13 cellular contexts compared by ENCODE assay signal in the genomic region with DNA sequence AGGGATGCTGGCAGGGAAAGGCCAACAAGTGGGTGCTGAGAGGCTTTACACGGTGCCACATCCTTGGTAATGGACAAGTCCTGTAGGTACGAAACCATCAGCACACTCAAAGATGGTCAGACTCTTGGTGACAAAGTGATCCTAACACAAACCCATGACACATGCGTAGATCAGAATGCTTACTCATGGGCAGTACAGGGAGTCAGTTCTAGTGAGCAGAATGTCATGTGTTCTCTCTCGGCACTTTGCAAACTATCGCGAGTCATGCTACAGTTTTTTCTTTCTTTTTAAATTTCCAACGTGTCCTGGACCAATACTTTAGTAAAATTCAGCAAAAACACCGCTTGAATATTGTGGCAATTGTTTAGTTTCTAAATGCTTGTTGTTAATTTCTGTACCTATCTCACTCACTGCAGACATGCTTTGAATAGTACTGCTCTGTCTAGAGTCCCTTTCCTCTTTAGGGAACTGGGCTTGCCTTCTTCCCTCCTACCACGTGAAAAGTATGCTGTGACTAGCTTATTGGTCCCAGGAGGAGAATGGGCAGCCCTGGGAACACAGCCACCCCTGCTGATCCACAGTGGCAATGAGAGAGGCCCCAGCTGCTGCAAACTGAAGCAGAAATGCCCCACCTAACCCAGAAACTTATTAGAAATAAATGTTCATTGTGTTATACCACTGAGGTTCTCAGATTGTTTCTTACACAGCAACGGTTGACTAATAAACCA.
DNase-seq lines count a peak whose midpoint lies in the region; ATAC-seq, FAIRE-seq and TF ChIP-seq lines count a peak whose summit lies in the region.
"Had no signal": no experiment of that assay in that cellular context is flagged by ENCODE, and none has a peak within 500 bp of the region (broad histone marks: within the 10 kb centered on the region; RNA-seq: fewer than 3 reads in every experiment).

No MANE protein-coding gene starts in this region.

- no peak for TF ChIP-seq POLR2A in A549 (IDR thresholded peaks at IDR 0.05; ENCODE audit: low read length)

- POLR2A ChIA-PET in A549 (lab: Yijun Ruan, JAX) = no interaction called here

- H3K27ac ChIP-seq in A549 (peak overlapping the region; percentile 61 to 71), cingulate gyrus (ENCODE audit: low read depth, low read length) (peak overlapping the region; percentile 11), left lung (peak overlapping the region in 1 of 2 donors; percentile 28)
- H3K27ac ChIP-seq: heart right ventricle, transverse colon had no signal

- H3K4me2 ChIP-seq in A549 = peak overlapping the region; percentile 71

- no peak overlapping the region for H3K4me3 ChIP-seq in A549
- H3K4me3 ChIP-seq in left lung = no peak overlapping the region
- H3K4me3 ChIP-seq: heart right ventricle, MG63, transverse colon had no signal

- H3K9me3 ChIP-seq in A549 = no peaks in the 10 kb centered on the region
- H3K9me3 ChIP-seq in left lung = no peaks in the 10 kb centered on the region
- H3K9me3 ChIP-seq: heart right ventricle, MG63, transverse colon had no signal

- TF ChIP-seq EP300 in A549 (IDR thresholded peaks at IDR 0.05) = no peak

- peak; percentile 55 to 84 for DNase-seq in A549 (ENCODE audit: low read depth in 1 of 2, low spot score in 1 of 2)
- DNase-seq in HK-2 (ENCODE audit: unreplicated experiment) = peak; percentile 20
- DNase-seq in left lung = no peak
- no peak for DNase-seq in stimulated activated CD4-positive, alpha-beta T cell treated with anti-CD3 and anti-CD28 coated beads, Interleukin-2, amount 100 ng/mL, for 24 hours
- no peak for DNase-seq in stimulated activated CD4-positive, alpha-beta T cell treated with anti-CD3 and anti-CD28 coated beads, Interleukin-1b, Interleukin-23, amount 100 ng/mL, for 48 hours
- DNase-seq in SIG-M5 treated with dmso at 0.1 percent for 504 hours (lab: John Stamatoyannopoulos, UW; ENCODE audit: unreplicated experiment) = no peak
- DNase-seq: heart right ventricle; MG63; SIG-M5; stimulated activated CD4-positive, alpha-beta T cell treated with anti-CD3 and anti-CD28 coated beads, Interleukin-12 subunit alpha, Interleukin-12 subunit beta, amount 100 ng/mL, for 4 hours; transverse colon had no signal

- peaks cover 38% of the 10 kb centered on the region for H3K4me1 ChIP-seq in A549
- peaks cover 0 to 12% of the 10 kb centered on the region in 2 donors for H3K4me1 ChIP-seq in left lung
- H3K4me1 ChIP-seq: transverse colon had no signal

- H3K27me3 ChIP-seq in left lung = no peaks in the 10 kb centered on the region
- H3K27me3 ChIP-seq: heart right ventricle, MG63, transverse colon had no signal

- ATAC-seq in A549 = peak; percentile 93
- ATAC-seq in left lung = peak; percentile 41
- no peak for ATAC-seq in GM19397 (IDR thresholded peaks at IDR 0.05; ENCODE audit: unreplicated experiment)

- FAIRE-seq in A549 (lab: Jason Lieb, UNC) = no peak

- CTCF ChIA-PET in A549 (lab: Yijun Ruan, JAX) = interaction anchor here (1.0 kb wide), 1 partner anchor 10 kb away, joined by 4 read pairs; no protein-coding TSS in a partner anchor

- 24% methylated on average over 10 of the region's 10 CpGs for WGBS in A549 (ENCODE audit: missing lambda C conversion rate)

- intact Hi-C loops in left lung (cut with DNase I) = no loop called here

- no peak for TF ChIP-seq RAD21 in A549 (conservative IDR thresholded peaks at IDR 0.05 in 1 of 2, IDR thresholded peaks at IDR 0.05 in 1 of 2)

- TF ChIP-seq CTCF in A549 (IDR thresholded peaks at IDR 0.05) (no peak), left lung (IDR thresholded peaks at IDR 0.05) (no peak)

- H3K36me3 ChIP-seq in left lung = no peaks in the 10 kb centered on the region
- H3K36me3 ChIP-seq: MG63, transverse colon had no signal

TF ChIP-seq in A549, 52 proteins besides CTCF, POLR2A, EP300 and RAD21:
- TF ChIP-seq FOSL2 (IDR thresholded peaks at IDR 0.05) (no peak), FOSL2 (CRISPR knock-in tag; IDR thresholded peaks at IDR 0.05) (peak; percentile 58), RARB (CRISPR knock-in tag; IDR thresholded peaks at IDR 0.05) (no peak), HEYL (CRISPR knock-in tag; IDR thresholded peaks at IDR 0.05) (no peak), ESRRA (IDR thresholded peaks at IDR 0.05; ENCODE audit: borderline replicate concordance, low read length) (no peak), RCOR1 (IDR thresholded peaks at IDR 0.05; ENCODE audit: low read depth, low read length) (no peak), MAFK (IDR thresholded peaks at IDR 0.05; ENCODE audit: partially characterized antibody) (peak; percentile 72), CHD2 (IDR thresholded peaks at IDR 0.05; ENCODE audit: low read length, partially characterized antibody) (peak; percentile 71), MAZ (IDR thresholded peaks at IDR 0.05; ENCODE audit: borderline replicate concordance, low read depth, low read length) (no peak)
- TF ChIP-seq, protein P1, sequence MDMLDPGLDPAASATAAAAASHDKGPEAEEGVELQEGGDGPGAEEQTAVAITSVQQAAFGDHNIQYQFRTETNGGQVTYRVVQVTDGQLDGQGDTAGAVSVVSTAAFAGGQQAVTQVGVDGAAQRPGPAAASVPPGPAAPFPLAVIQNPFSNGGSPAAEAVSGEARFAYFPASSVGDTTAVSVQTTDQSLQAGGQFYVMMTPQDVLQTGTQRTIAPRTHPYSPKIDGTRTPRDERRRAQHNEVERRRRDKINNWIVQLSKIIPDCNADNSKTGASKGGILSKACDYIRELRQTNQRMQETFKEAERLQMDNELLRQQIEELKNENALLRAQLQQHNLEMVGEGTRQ (IDR thresholded peaks at IDR 0.05) = peak; percentile 39; the same call in 1 of the 2 replicates
- TF ChIP-seq, protein P2, sequence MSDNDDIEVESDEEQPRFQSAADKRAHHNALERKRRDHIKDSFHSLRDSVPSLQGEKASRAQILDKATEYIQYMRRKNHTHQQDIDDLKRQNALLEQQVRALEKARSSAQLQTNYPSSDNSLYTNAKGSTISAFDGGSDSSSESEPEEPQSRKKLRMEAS (IDR thresholded peaks at IDR 0.05) = peak; percentile 36
TF ChIP-seq in A549: peak in this region for 5.

Comparison
In these comparisons a context has a peak if more than half of its experiments do, and no peak if none do; other contexts are left out.
1. DNase-seq: peak in A549 (2 of 2) and HK-2 (single experiment); none in left lung (0 of 2), stimulated activated CD4-positive, alpha-beta T cell treated with anti-CD3 and anti-CD28 coated beads, Interleukin-2, amount 100 ng/mL, for 24 hours (0 of 2), stimulated activated CD4-positive, alpha-beta T cell treated with anti-CD3 and anti-CD28 coated beads, Interleukin-1b, Interleukin-23, amount 100 ng/mL, for 48 hours (single experiment) and SIG-M5 treated with dmso at 0.1 percent for 504 hours (single experiment).